ENCODE assay signal across 21 cellular contexts in genomic region chr1:193579323-193579722, GRCh38.
DNase-seq lines count a peak whose midpoint lies in the region; ATAC-seq, FAIRE-seq and TF ChIP-seq lines count a peak whose summit lies in the region.
"Had no signal": no experiment of that assay in that cellular context is flagged by ENCODE, and none has a peak within 500 bp of the region (broad histone marks: within the 10 kb centered on the region; RNA-seq: fewer than 3 reads in every experiment).

No MANE protein-coding gene starts in this region.

- BruUV-seq in PC-9 (replicated peaks; lab: Mats Ljungman, UMichigan) (no TSS peak), K562 (replicated peaks; lab: Mats Ljungman, UMichigan) (no TSS peak)

- H3K4me3 ChIP-seq in GM23338 (no peak overlapping the region), PC-9 (no peak overlapping the region), K562 (no peak overlapping the region)
- H3K4me3 ChIP-seq: BLaER1, GM23248 had no signal

- TF ChIP-seq CTCF in GM23338 (conservative IDR thresholded peaks at IDR 0.05; ENCODE audit: low read depth in 2 of 2) (no peak), PC-9 (conservative IDR thresholded peaks at IDR 0.05) (no peak), K562 (IDR thresholded peaks at IDR 0.05 in 2 of 3, conservative IDR thresholded peaks at IDR 0.05 in 1 of 3; ENCODE audit: insufficient read depth in 2 of 3, low read depth in 1 of 3, low read length in 3 of 3) (no peak), GM10248 (IDR thresholded peaks at IDR 0.05; ENCODE audit: control extremely low read depth, extremely low read depth, low read depth, missing control alignments) (no peak)

- H3K36me3 ChIP-seq in GM23338 (ENCODE audit: insufficient read depth), result no peaks in the 10 kb centered on the region
- no peaks in the 10 kb centered on the region for H3K36me3 ChIP-seq in PC-9 (ENCODE audit: low read depth)
- H3K36me3 ChIP-seq in K562 (ENCODE audit: control insufficient read depth, insufficient read depth, low read length), result no peaks in the 10 kb centered on the region
- H3K36me3 ChIP-seq: BLaER1 had no signal

- no peaks in the 10 kb centered on the region; the same call in 2 of the 3 replicates for H3K4me1 Mint-ChIP-seq in GM23338
- H3K4me1 Mint-ChIP-seq: B cell, H9 had no signal

- H3K36me3 Mint-ChIP-seq in GM23338 (ENCODE audit: low read depth), result no peaks in the 10 kb centered on the region
- H3K36me3 Mint-ChIP-seq: CD4-positive, CD25-positive, alpha-beta regulatory T cell; CD8-positive, alpha-beta T cell had no signal

- no peak overlapping the region for H3K4me3 Mint-ChIP-seq in GM23338
- H3K4me3 Mint-ChIP-seq: B cell; CD4-positive, CD25-positive, alpha-beta regulatory T cell; CD8-positive, alpha-beta T cell; H9 had no signal

- CTCF ChIA-PET in PC-9 (lab: Charles Lee), result no interaction called here
- CTCF ChIA-PET in K562 (lab: Yijun Ruan, JAX; ENCODE audit: low intra/inter-chr PET ratio), result no interaction called here
- CTCF ChIA-PET in GM10248 (lab: Yijun Ruan, JAX), result interaction anchor here (0.9 to 1.3 kb wide), 2 partner anchors 20 to 47 kb away, joined by 3 read pairs; no protein-coding TSS in a partner anchor

- no peak for DNase-seq in GM23338 (ENCODE audit: low spot score)
- DNase-seq in PC-9, result no peak
- no peak for DNase-seq in K562 (ENCODE audit: extremely low read depth in 1 of 4, low spot score in 3 of 4)
- DNase-seq in GM10248 (ENCODE audit: extremely low spot score), result no peak
- DNase-seq in mucosa of gallbladder (ENCODE audit: low spot score), result no peak
- DNase-seq: Caco-2; CD4-positive, CD25-positive, alpha-beta regulatory T cell; CD8-positive, alpha-beta T cell; DMS153; DMS79; EL; GDM1; GM23248; H9 had no signal

- H3K27me3 ChIP-seq in GM23338 (ENCODE audit: insufficient read depth), result no peaks in the 10 kb centered on the region
- no peaks in the 10 kb centered on the region for H3K27me3 ChIP-seq in PC-9 (ENCODE audit: insufficient read depth, low read depth)
- no peaks in the 10 kb centered on the region for H3K27me3 ChIP-seq in K562 (ENCODE audit: control insufficient read depth in 2 of 2, insufficient read depth in 2 of 2, low read length in 2 of 2)
- H3K27me3 ChIP-seq: BLaER1 had no signal

- no peaks in the 10 kb centered on the region for H3K9me1 ChIP-seq in K562 (ENCODE audit: control insufficient read depth, insufficient read depth, low read length)

- H4K20me1 ChIP-seq in GM23338 (replicated peaks; ENCODE audit: insufficient read depth) (no peaks in the 10 kb centered on the region), PC-9 (ENCODE audit: insufficient read depth) (no peaks in the 10 kb centered on the region), K562 (replicated peaks; ENCODE audit: control insufficient read depth, insufficient read depth, low read length) (no peaks in the 10 kb centered on the region)
- H4K20me1 ChIP-seq: BLaER1 had no signal

- TF ChIP-seq POLR2A in K562 (conservative IDR thresholded peaks at IDR 0.05), result no peak

- H3K9me2 ChIP-seq in GM23338 (ENCODE audit: insufficient read depth) (no peaks in the 10 kb centered on the region), PC-9 (ENCODE audit: insufficient read depth) (no peaks in the 10 kb centered on the region)

- POLR2A ChIA-PET in PC-9 (lab: Charles Lee; ENCODE audit: unreplicated experiment) (no interaction called here), K562 (lab: Yijun Ruan, JAX) (no interaction called here), GM10248 (lab: Yijun Ruan, JAX) (no interaction called here)

- no peaks in the 10 kb centered on the region for H3K4me1 ChIP-seq in GM23338 (ENCODE audit: insufficient read depth)
- H3K4me1 ChIP-seq in PC-9 (replicated peaks; ENCODE audit: insufficient read depth), result no peaks in the 10 kb centered on the region
- no peaks in the 10 kb centered on the region for H3K4me1 ChIP-seq in K562 (replicated peaks in 1 of 2; ENCODE audit: control insufficient read depth in 2 of 2, insufficient read depth in 2 of 2, low read length in 2 of 2)
- H3K4me1 ChIP-seq: BLaER1, Caco-2 had no signal

- no peak overlapping the region for H3K27ac ChIP-seq in GM23338 (ENCODE audit: low read depth)
- no peak overlapping the region for H3K27ac ChIP-seq in PC-9
- no peak overlapping the region for H3K27ac ChIP-seq in K562 (ENCODE audit: extremely low read depth, low read depth, low read length)
- H3K27ac ChIP-seq: BLaER1, C4-2B, GM23248 had no signal

- 0 out of 2 replicates have a peak overlapping the region, but pooled peaks have one; percentile 6 for H2AFZ ChIP-seq in GM23338
- peak overlapping the region; percentile 52; the same call in 1 of the 2 replicates for H2AFZ ChIP-seq in PC-9
- H2AFZ ChIP-seq in K562 (ENCODE audit: low read depth, low read length), result no peak overlapping the region
- H2AFZ ChIP-seq: GM23248 had no signal

- H3K9me3 ChIP-seq in PC-9 (ENCODE audit: insufficient read depth, low read depth) (no peaks in the 10 kb centered on the region), K562 (replicated peaks; ENCODE audit: control insufficient read depth, insufficient read depth, low read depth, low read length) (no peaks in the 10 kb centered on the region; the same call in 1 of the 2 replicates)
- H3K9me3 ChIP-seq: Caco-2 had no signal

- no peaks in the 10 kb centered on the region for H3K9me3 Mint-ChIP-seq in GM23338

- no peaks in the 10 kb centered on the region for H3K79me2 ChIP-seq in GM23338 (replicated peaks; ENCODE audit: insufficient read depth)
- H3K79me2 ChIP-seq in PC-9 (ENCODE audit: low read depth), result no peaks in the 10 kb centered on the region
- no peaks in the 10 kb centered on the region for H3K79me2 ChIP-seq in K562 (ENCODE audit: control insufficient read depth, insufficient read depth, low read length)

- H3K4me2 ChIP-seq in GM23338, result no peak overlapping the region
- H3K4me2 ChIP-seq in PC-9, result no peak overlapping the region
- no peak overlapping the region for H3K4me2 ChIP-seq in K562 (ENCODE audit: insufficient read depth, low read length)
- H3K4me2 ChIP-seq: BLaER1 had no signal

- TF ChIP-seq EP300 in K562 (IDR thresholded peaks at IDR 0.05; ENCODE audit: low read length), result no peak

- H3K27me3 Mint-ChIP-seq in GM23338 (ENCODE audit: insufficient read depth, low read depth, poor library complexity), result no peaks in the 10 kb centered on the region
- H3K27me3 Mint-ChIP-seq: CD4-positive, CD25-positive, alpha-beta regulatory T cell had no signal

- in situ Hi-C loops in K562 (cut with MboI), result no loop called here

- no peak for ATAC-seq in GM23338
- ATAC-seq in K562, result no peak
- no peak for ATAC-seq in GM21515 (IDR thresholded peaks at IDR 0.05; ENCODE audit: unreplicated experiment)
- ATAC-seq: CD8-positive, alpha-beta T cell; HCT116 had no signal

- 0% methylated on average over 1 of the region's 1 CpG for WGBS in K562 (ENCODE audit: insufficient coverage, low coverage, missing lambda C conversion rate)

- no peak for FAIRE-seq in K562 (lab: Jason Lieb, UNC)
- FAIRE-seq: GM12891, GM18507 had no signal

- no peak overlapping the region for H3K9ac ChIP-seq in K562 (ENCODE audit: insufficient read depth in 1 of 2, low read depth in 2 of 2, low read length in 2 of 2)
- H3K9ac ChIP-seq: BLaER1, GM23248 had no signal

- TF ChIP-seq RAD21 in K562 (CRISPR knock-in tag; conservative IDR thresholded peaks at IDR 0.05 in 1 of 2, IDR thresholded peaks at IDR 0.05 in 1 of 2), result no peak

- H3K27ac Mint-ChIP-seq in GM23338, result no peak overlapping the region
- H3K27ac Mint-ChIP-seq: B cell; CD4-positive, CD25-positive, alpha-beta regulatory T cell; CD8-positive, alpha-beta T cell; H9 had no signal

- intact Hi-C loops in PC-9 (cut with micrococcal nuclease; ENCODE audit: unreplicated experiment) (no loop called here), K562 (cut with micrococcal nuclease) (no loop called here)

- no peaks in the 10 kb centered on the region for H3F3A ChIP-seq in GM23338 (replicated peaks; ENCODE audit: low read depth)
- no peaks in the 10 kb centered on the region for H3F3A ChIP-seq in PC-9 (ENCODE audit: insufficient read depth, low read depth)

TF ChIP-seq in K562, 482 proteins besides CTCF, POLR2A, EP300 and RAD21 (continues in another document):
- no peak for TF ChIP-seq JUNB (CRISPR knock-in tag; conservative IDR thresholded peaks at IDR 0.05)
- no peak for TF ChIP-seq EGR1 (conservative IDR thresholded peaks at IDR 0.05)
- no peak for TF ChIP-seq RREB1 (CRISPR knock-in tag; IDR thresholded peaks at IDR 0.05)
